Comparison of ENCODE assay signal across 9 cellular contexts in the genomic region with DNA sequence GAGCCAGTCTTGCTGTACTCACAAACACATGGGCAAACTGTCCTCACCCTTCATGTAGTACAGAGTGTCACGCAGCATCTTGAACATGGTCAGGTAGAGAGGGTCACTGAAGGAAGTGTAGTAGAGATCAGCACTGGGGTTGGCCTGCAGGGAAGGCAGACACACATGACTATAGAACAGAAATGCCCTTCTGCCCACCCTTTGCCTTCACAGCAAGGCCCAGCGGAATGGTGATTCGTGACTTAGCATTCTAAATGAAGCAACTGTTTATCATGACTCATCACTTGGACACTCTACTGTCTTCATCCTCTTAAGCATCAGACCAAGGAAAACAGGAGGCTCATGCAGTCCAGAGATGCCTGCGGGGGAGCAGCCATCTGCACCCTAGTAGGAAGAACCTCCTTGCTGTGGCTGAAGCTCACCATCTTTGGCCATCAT. TPM values are rescaled to one million over a fixed set of nuclear protein-coding genes. Genes with fewer than 3 reads are reported as not detected.
A peak's percentile ranks its signal among the peaks of the same experiment; 100 is the strongest.
DNase-seq lines count a peak whose midpoint lies in the region; ATAC-seq and TF ChIP-seq lines count a peak whose summit lies in the region.
"Had no signal": no experiment of that assay in that cellular context is flagged by ENCODE, and none has a peak within 500 bp of the region (broad histone marks: within the 10 kb centered on the region; RNA-seq: fewer than 3 reads in every experiment).

No MANE protein-coding gene starts in this region.

- no peak overlapping the region for H3K4me3 Mint-ChIP-seq in nephron progenitor cell

- ATAC-seq in Right ventricle myocardium inferior = no peak

- no peak overlapping the region for H3K9ac ChIP-seq in NT2/D1 (ENCODE audit: insufficient read length, low read depth)

- H3K4me1 ChIP-seq in NT2/D1 (ENCODE audit: insufficient read depth, insufficient read length) (peaks cover 1% of the 10 kb centered on the region), left ventricle myocardium inferior (no peaks in the 10 kb centered on the region)

- no peak overlapping the region for H3K27ac ChIP-seq in left ventricle myocardium inferior (replicated peaks)

- peak overlapping the region; percentile 15 for H3K27ac Mint-ChIP-seq in nephron progenitor cell

- H3K27me3 Mint-ChIP-seq in nephron progenitor cell (ENCODE audit: low read depth, poor library complexity) = peaks cover 4% of the 10 kb centered on the region

- H3K27me3 ChIP-seq in NT2/D1 (ENCODE audit: insufficient read depth, insufficient read length) (no peaks in the 10 kb centered on the region), left ventricle myocardium inferior (ENCODE audit: low read depth) (no peaks in the 10 kb centered on the region)

- no peak overlapping the region for H3K4me3 ChIP-seq in NT2/D1 (ENCODE audit: insufficient read length, low read depth)
- no peak overlapping the region for H3K4me3 ChIP-seq in left ventricle myocardium inferior

- no peak for TF ChIP-seq CTCF in nephron progenitor cell (IDR thresholded peaks at IDR 0.05)
- TF ChIP-seq CTCF in left ventricle myocardium inferior (IDR thresholded peaks at IDR 0.05; ENCODE audit: borderline replicate concordance) = no peak

- peaks cover 51% of the 10 kb centered on the region for H3K36me3 ChIP-seq in NT2/D1 (ENCODE audit: insufficient read depth, insufficient read length, low read length)
- peaks cover 96% of the 10 kb centered on the region for H3K36me3 ChIP-seq in left ventricle myocardium inferior

- peaks cover 77% of the 10 kb centered on the region for H3K36me3 Mint-ChIP-seq in nephron progenitor cell (ENCODE audit: low read depth)

- intact Hi-C loops in Right ventricle myocardium inferior (cut with DNase I) = no loop called here
- intact Hi-C loops in left ventricle myocardium inferior (cut with micrococcal nuclease) = no loop called here

- H3K9me3 Mint-ChIP-seq in nephron progenitor cell = no peaks in the 10 kb centered on the region

- H3K4me1 Mint-ChIP-seq in nephron progenitor cell = no peaks in the 10 kb centered on the region

- DNase-seq in EH (ENCODE audit: low read depth) (peak; percentile 98), NT2/D1 (ENCODE audit: low read depth, low spot score) (peak; percentile 8), epidermal melanocyte (ENCODE audit: insufficient read length, low spot score) (peak; percentile 67), nephron progenitor cell (no peak), GOT3 (lab: John Stamatoyannopoulos, UW) (no peak), Right ventricle myocardium inferior (ENCODE audit: missing footprints) (no peak), NCI-H2081 (lab: John Stamatoyannopoulos, UW) (no peak), left ventricle myocardium inferior (no peak)

- H3K9me3 ChIP-seq in NT2/D1 (ENCODE audit: insufficient read depth, low read length) (no peaks in the 10 kb centered on the region), left ventricle myocardium inferior (replicated peaks) (no peaks in the 10 kb centered on the region)

RNA-seq across cellular contexts. Expression of a gene that starts 33.4 kb away (rescaled TPM):
- not detected for total RNA-seq in Right ventricle myocardium inferior
- 0.16 TPM for total RNA-seq in left ventricle myocardium inferior
- total RNA-seq: mononuclear cell had no signal

RNA-seq across cellular contexts. Expression of a gene that starts 51.3 kb away (rescaled TPM):
- total RNA-seq in Right ventricle myocardium inferior = 46.0 TPM
- total RNA-seq in left ventricle myocardium inferior = 40.5 TPM

RNA-seq across cellular contexts. Expression of a gene that starts 51.5 kb away (rescaled TPM):
- 22.8 TPM for total RNA-seq in Right ventricle myocardium inferior
- total RNA-seq in left ventricle myocardium inferior = 25.8 TPM

Comparison
In these comparisons a context has a peak if more than half of its experiments do, and no peak if none do; other contexts are left out.
1. DNase-seq: peak in EH (single experiment), NT2/D1 (single experiment) and epidermal melanocyte (single experiment); none in nephron progenitor cell (single experiment), GOT3 (single experiment), Right ventricle myocardium inferior (single experiment), NCI-H2081 (0 of 2) and left ventricle myocardium inferior (single experiment).